In genomic region chr1:224458296-224458695, GRCh38 we compare ENCODE assay signal across 17 cellular contexts. TPM values are rescaled to one million over a fixed set of nuclear protein-coding genes. Genes with fewer than 3 reads are reported as not detected.
DNase-seq lines count a peak whose midpoint lies in the region; ATAC-seq and TF ChIP-seq lines count a peak whose summit lies in the region.
"Had no signal": no experiment of that assay in that cellular context is flagged by ENCODE, and none has a peak within 500 bp of the region (broad histone marks: within the 10 kb centered on the region; RNA-seq: fewer than 3 reads in every experiment).

No MANE protein-coding gene starts in this region.

- no peaks in the 10 kb centered on the region for H3K36me3 Mint-ChIP-seq in CD4-positive, alpha-beta memory T cell
- H3K36me3 Mint-ChIP-seq: T-cell had no signal

- H3K4me3 ChIP-seq in DND-41 (ENCODE audit: low read depth in 1 of 2, low read length in 2 of 2) (no peak overlapping the region), NT2/D1 (ENCODE audit: insufficient read length, low read depth) (no peak overlapping the region), lower lobe of right lung (no peak overlapping the region)
- H3K4me3 ChIP-seq in CD4-positive, alpha-beta memory T cell (ENCODE audit: low read length in 2 of 2) = no peak overlapping the region
- H3K4me3 ChIP-seq: SJSA1 had no signal

- no peak overlapping the region for H2AFZ ChIP-seq in DND-41 (ENCODE audit: low read depth, low read length)

- H3K4me1 ChIP-seq in DND-41 (ENCODE audit: insufficient read depth, low read length) (peaks cover 13% of the 10 kb centered on the region), NT2/D1 (ENCODE audit: insufficient read depth, insufficient read length) (peaks cover 7% of the 10 kb centered on the region), lower lobe of right lung (peaks cover 39% of the 10 kb centered on the region)
- peaks cover 9% of the 10 kb centered on the region for H3K4me1 ChIP-seq in CD4-positive, alpha-beta memory T cell (ENCODE audit: insufficient read depth, low read length)
- H3K4me1 ChIP-seq: BE2C had no signal

- CTCF ChIA-PET in CD4-positive, alpha-beta memory T cell (lab: Charles Lee; ENCODE audit: partially characterized antibody) = interaction anchor here (0.7 to 4.2 kb wide), 23 partner anchors 10 to 344 kb away, joined by 3 to 79 read pairs (median 7); partner anchors contain the start of genes FBXO28 and WDR26

- H3K27me3 ChIP-seq in DND-41 (ENCODE audit: insufficient read depth, low read length, poor library complexity) (no peaks in the 10 kb centered on the region), NT2/D1 (ENCODE audit: insufficient read depth, insufficient read length) (no peaks in the 10 kb centered on the region), lower lobe of right lung (ENCODE audit: low read depth) (no peaks in the 10 kb centered on the region)
- H3K27me3 ChIP-seq in CD4-positive, alpha-beta memory T cell (ENCODE audit: insufficient read depth, low read length) = no peaks in the 10 kb centered on the region
- H3K27me3 ChIP-seq: BE2C, SJSA1 had no signal

- no peaks in the 10 kb centered on the region for H3K79me2 ChIP-seq in DND-41 (ENCODE audit: insufficient read depth, low read length)

- no peaks in the 10 kb centered on the region for H3K27me3 Mint-ChIP-seq in CD4-positive, alpha-beta memory T cell
- H3K27me3 Mint-ChIP-seq: stimulated activated naive B cell treated with anti-CD40 and anti-IgM and Interleukin-4, amounts not matched to agents 10 μg/mL and 1 μg/mL and 100 μg/mL, for 72 hours; T-cell had no signal

- H4K20me1 ChIP-seq in DND-41 (ENCODE audit: insufficient read depth, low read length) = 0 out of 2 replicates have a peak, but pooled peaks cover 2% of the 10 kb centered on the region

- TF ChIP-seq CTCF in DND-41 (IDR thresholded peaks at IDR 0.05; ENCODE audit: borderline replicate concordance, extremely low read depth, low read length, poor library complexity, severe bottlenecking) (no peak), lower lobe of right lung (IDR thresholded peaks at IDR 0.05) (no peak)

- H3K4me3 Mint-ChIP-seq in CD4-positive, alpha-beta memory T cell = no peak overlapping the region
- H3K4me3 Mint-ChIP-seq: nephron progenitor cell; stimulated activated naive B cell treated with anti-CD40 and anti-IgM and Interleukin-4, amounts not matched to agents 10 μg/mL and 1 μg/mL and 100 μg/mL, for 72 hours had no signal

- peak overlapping the region in 2 of 7 donors; percentile 65 to 78 for H3K27ac Mint-ChIP-seq in CD4-positive, alpha-beta memory T cell
- H3K27ac Mint-ChIP-seq: nephron progenitor cell had no signal

- H3K9me3 Mint-ChIP-seq in CD4-positive, alpha-beta memory T cell = no peaks in the 10 kb centered on the region
- H3K9me3 Mint-ChIP-seq: stimulated activated naive B cell treated with anti-CD40 and anti-IgM and Interleukin-4, amounts not matched to agents 10 μg/mL and 1 μg/mL and 100 μg/mL, for 72 hours; T-cell had no signal

- intact Hi-C loops in lower lobe of right lung (cut with DNase I) = no loop called here
- intact Hi-C loops in CD4-positive, alpha-beta memory T cell (cut with micrococcal nuclease) = loop anchor here (5.0 kb wide), 1 partner anchor 646 kb away; no protein-coding TSS in a partner anchor

- H3K4me1 Mint-ChIP-seq in CD4-positive, alpha-beta memory T cell = peaks cover 6 to 14% (median 10%) of the 10 kb centered on the region in 4 donors

- H3K9ac ChIP-seq in DND-41 (ENCODE audit: low read depth, low read length) (no peak overlapping the region), NT2/D1 (ENCODE audit: insufficient read length, low read depth) (peak overlapping the region; percentile 8)

- H3K27ac ChIP-seq in DND-41 (ENCODE audit: low read length) (no peak overlapping the region), lower lobe of right lung (peak overlapping the region; percentile 32), substantia nigra (ENCODE audit: low read depth, low read length, poor library complexity, severe bottlenecking) (peak overlapping the region; percentile 1)
- no peak overlapping the region for H3K27ac ChIP-seq in CD4-positive, alpha-beta memory T cell (ENCODE audit: low read depth, low read length)
- H3K27ac ChIP-seq: SJSA1 had no signal

- DNase-seq in DND-41 (peak; percentile 10), NT2/D1 (ENCODE audit: low read depth, low spot score) (no peak), lower lobe of right lung (no peak), substantia nigra (lab: John Stamatoyannopoulos, UW) (peak in 2 of 49 donors; percentile 2 to 3), NCI-H345 treated with DMSO at 0.1 percent for 48 hours (lab: John Stamatoyannopoulos, UW; ENCODE audit: unreplicated experiment) (no peak), NCI-H524 treated with DMSO at 0.1 percent for 48 hours (lab: John Stamatoyannopoulos, UW) (no peak)
- DNase-seq in CD4-positive, alpha-beta memory T cell = no peak
- DNase-seq: activated CD4-positive, alpha-beta T cell treated with anti-CD3 and anti-CD28 coated beads, Interleukin-2, amount 50 U/mL, for 48 hours; activated CD4-positive, CD25-positive, alpha-beta regulatory T cell; activated naive CD4-positive, alpha-beta T cell treated with anti-CD3 and anti-CD28 coated beads, Interleukin-2, amount 50 U/mL, for 16 hours; BE2C; HCEC 1CT; NCI-H2029 treated with DMSO at 0.1 percent for 48 hours; nephron progenitor cell; stimulated activated naive B cell treated with anti-CD40 and anti-IgM and Interleukin-4, amounts not matched to agents 10 μg/mL and 1 μg/mL and 100 μg/mL, for 72 hours; T-cell had no signal

- no peak overlapping the region for H3K4me2 ChIP-seq in DND-41 (ENCODE audit: insufficient read depth, low read length)

- H3K9me3 ChIP-seq in DND-41 (ENCODE audit: insufficient read depth, low read length, severe bottlenecking) (no peaks in the 10 kb centered on the region), NT2/D1 (ENCODE audit: insufficient read depth, low read length) (no peaks in the 10 kb centered on the region), lower lobe of right lung (no peaks in the 10 kb centered on the region)
- H3K9me3 ChIP-seq in CD4-positive, alpha-beta memory T cell (ENCODE audit: control insufficient read depth in 1 of 2, low read length in 2 of 2) = no peaks in the 10 kb centered on the region
- H3K9me3 ChIP-seq: BE2C, SJSA1 had no signal

- POLR2A ChIA-PET in CD4-positive, alpha-beta memory T cell (lab: Charles Lee; ENCODE audit: partially characterized antibody) = interaction anchor here (2.2 to 2.7 kb wide), 2 partner anchors 24 to 27 kb away, joined by 19 to 26 read pairs; partner anchors contain the start of gene WDR26

- no peak for ATAC-seq in DND-41 (ENCODE audit: insufficient read depth, low read depth)
- ATAC-seq in lower lobe of right lung = no peak
- ATAC-seq: stimulated activated naive B cell treated with anti-CD40 and anti-IgM and Interleukin-4, amounts not matched to agents 10 μg/mL and 1 μg/mL and 100 μg/mL, for 72 hours had no signal

- no peaks in the 10 kb centered on the region for H3K36me3 ChIP-seq in DND-41 (ENCODE audit: insufficient read depth, low read length)
- H3K36me3 ChIP-seq in NT2/D1 (ENCODE audit: insufficient read depth, insufficient read length, low read length) = peaks cover 8% of the 10 kb centered on the region
- H3K36me3 ChIP-seq in lower lobe of right lung = no peaks in the 10 kb centered on the region
- H3K36me3 ChIP-seq in CD4-positive, alpha-beta memory T cell (ENCODE audit: insufficient read depth, low read length) = no peaks in the 10 kb centered on the region
- H3K36me3 ChIP-seq: BE2C, SJSA1 had no signal

RNA-seq across cellular contexts. Expression of gene WDR26, which starts 23.7 kb away (rescaled TPM):
- total RNA-seq in lower lobe of right lung = 86.6 TPM
- total RNA-seq in CD4-positive, alpha-beta memory T cell = 100 to 1,000 TPM; 121 to 123 TPM
- 1 to 10 TPM; 2.9 to 3.9 TPM for polyA plus RNA-seq in CD4-positive, alpha-beta memory T cell

Comparison
In these comparisons a context has a peak if more than half of its experiments do, and no peak if none do; other contexts are left out.
1. H3K27ac ChIP-seq: peak in lower lobe of right lung (single experiment) and substantia nigra (single experiment); none in DND-41 (single experiment) and CD4-positive, alpha-beta memory T cell (single experiment).